In the genomic region with DNA sequence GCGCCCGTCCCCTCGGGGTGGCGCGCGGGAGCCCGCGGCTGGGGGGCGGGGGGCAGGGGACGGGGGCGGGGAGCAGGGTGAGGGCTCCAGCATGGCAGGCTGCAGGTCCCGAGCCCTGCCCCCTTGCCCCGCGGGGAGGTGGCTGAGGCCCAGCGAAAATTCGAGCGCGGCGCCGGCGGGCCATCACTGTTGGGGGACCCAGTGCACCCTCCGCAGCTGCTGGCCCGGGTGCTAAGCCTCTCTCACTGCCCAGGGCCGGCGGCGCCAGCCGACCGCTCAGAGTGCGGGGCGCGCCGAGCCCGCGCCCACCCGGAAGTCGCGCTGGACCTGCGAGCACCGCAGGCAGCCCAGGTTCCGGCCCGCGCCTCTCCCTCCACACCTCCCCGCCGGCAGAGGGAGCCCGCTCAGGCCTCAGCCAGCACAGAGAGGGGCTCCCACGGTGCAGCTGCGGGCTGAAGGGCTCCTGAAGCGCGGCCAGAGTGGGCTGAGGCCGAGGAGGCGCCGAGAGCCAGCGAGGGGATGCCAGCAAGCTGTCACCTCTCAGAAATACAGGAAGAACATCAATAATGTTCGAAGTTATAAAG, we compare ENCODE assay signal across 8 cellular contexts.
DNase-seq lines count a peak whose midpoint lies in the region; ATAC-seq, FAIRE-seq and TF ChIP-seq lines count a peak whose summit lies in the region.
"Not testable (repeated sequence)": the region's sequence is repeated elsewhere in the genome, so short reads cannot be mapped to it uniquely, and the experiment has no call there.

No MANE protein-coding gene starts in this region.

- DNase-seq in DMS53 (lab: John Stamatoyannopoulos, UW) (peak; percentile 89), KG1 (lab: John Stamatoyannopoulos, UW) (peak; percentile 21), NOMO-1 treated with dmso at 0.1 percent for 144 hours (lab: John Stamatoyannopoulos, UW; ENCODE audit: unreplicated experiment) (peak; percentile 31), bronchial epithelial cell (ENCODE audit: low read depth) (peak; percentile 34), iPS DF 19.7 (ENCODE audit: low read depth, low spot score) (peak; percentile 23), pons (ENCODE audit: low spot score) (peak; percentile 41)
- peak; percentile 77 for DNase-seq in activated CD4-positive, alpha-beta T cell treated with anti-CD3 and anti-CD28 coated beads, Interleukin-2, amount 50 U/mL, for 1 hour
- peak; percentile 89 for DNase-seq in stimulated activated naive CD8-positive, alpha-beta T cell treated with anti-CD3 and anti-CD28 coated beads, Interleukin-15, Interleukin-2, amounts not matched to agents 100 U/mL and 50 U/mL, for 24 hours

- peak; percentile 50 for TF ChIP-seq CTCF in bronchial epithelial cell (IDR thresholded peaks at IDR 0.05; ENCODE audit: insufficient read depth, low read length, severe bottlenecking)

- H3K27me3 ChIP-seq in bronchial epithelial cell (ENCODE audit: control insufficient read depth, insufficient read depth, low read length), result not testable (repeated sequence)

- H3K36me3 ChIP-seq in bronchial epithelial cell (ENCODE audit: control insufficient read depth, insufficient read depth, low read length), result not testable (repeated sequence)

- peak; percentile 88 for ATAC-seq in stimulated activated naive CD8-positive, alpha-beta T cell treated with anti-CD3 and anti-CD28 coated beads, Interleukin-15, Interleukin-2, amounts not matched to agents 100 U/mL and 50 U/mL, for 24 hours

- FAIRE-seq in bronchial epithelial cell (lab: Jason Lieb, UNC), result not testable (repeated sequence)

- peak overlapping the region; percentile 38 for H3K4me3 ChIP-seq in bronchial epithelial cell (ENCODE audit: low read depth, low read length)

Comparison
In these comparisons a context has a peak if more than half of its experiments do, and no peak if none do; other contexts are left out.
1. Peak in every context shown above with its lines: DNase-seq, ATAC-seq and H3K4me3 ChIP-seq.
2. DNase-seq: peak in every context shown above with its lines; median percentile 89 in DMS53; 89 in stimulated activated naive CD8-positive, alpha-beta T cell treated with anti-CD3 and anti-CD28 coated beads, Interleukin-15, Interleukin-2, amounts not matched to agents 100 U/mL and 50 U/mL, for 24 hours; 77 in activated CD4-positive, alpha-beta T cell treated with anti-CD3 and anti-CD28 coated beads, Interleukin-2, amount 50 U/mL, for 1 hour; 41 in pons; 34 in bronchial epithelial cell; 31 in NOMO-1 treated with dmso at 0.1 percent for 144 hours; 23 in iPS DF 19.7; 21 in KG1.